16 cellular contexts compared by ENCODE assay signal in genomic region chr4:111323496-111323895, GRCh38.
DNase-seq lines count a peak whose midpoint lies in the region; FAIRE-seq and TF ChIP-seq lines count a peak whose summit lies in the region.
"Had no signal": no experiment of that assay in that cellular context is flagged by ENCODE, and none has a peak within 500 bp of the region (broad histone marks: within the 10 kb centered on the region; RNA-seq: fewer than 3 reads in every experiment).

No MANE protein-coding gene starts in this region.

- H3K27ac Mint-ChIP-seq in MCF 10A (ENCODE audit: low read depth, unreplicated experiment): no peak overlapping the region
- peak overlapping the region; percentile 94 for H3K27ac Mint-ChIP-seq in astrocyte (ENCODE audit: unreplicated experiment)
- no peak overlapping the region for H3K27ac Mint-ChIP-seq in type B pancreatic cell
- H3K27ac Mint-ChIP-seq in activated CD4-positive, alpha-beta memory T cell treated with anti-CD3 and anti-CD28 coated beads for 36 hours: no peak overlapping the region
- H3K27ac Mint-ChIP-seq: neural progenitor cell had no signal

- H3K9me3 ChIP-seq in breast epithelium (no peaks in the 10 kb centered on the region), astrocyte (ENCODE audit: insufficient read depth, low read depth, low read length) (no peaks in the 10 kb centered on the region)

- H3K4me1 ChIP-seq in breast epithelium (no peaks in the 10 kb centered on the region), astrocyte (ENCODE audit: insufficient read depth, low read length) (no peaks in the 10 kb centered on the region)
- H3K4me1 ChIP-seq: neural progenitor cell had no signal

- H3K27me3 ChIP-seq in breast epithelium (no peaks in the 10 kb centered on the region), astrocyte (ENCODE audit: insufficient read depth, low read length) (no peaks in the 10 kb centered on the region)
- H3K27me3 ChIP-seq: neural progenitor cell had no signal

- FAIRE-seq in astrocyte (lab: Jason Lieb, UNC) (peak; percentile 98), urothelium cell line (lab: Jason Lieb, UNC) (no peak)

- peak; percentile 14 for DNase-seq in MCF 10A (ENCODE audit: unreplicated experiment)
- no peak for DNase-seq in breast epithelium (ENCODE audit: low spot score in 2 of 2)
- peak; percentile 80 for DNase-seq in astrocyte (ENCODE audit: low read depth)
- DNase-seq in glomerular visceral epithelial cell (ENCODE audit: extremely low spot score): peak; percentile 66
- DNase-seq in urothelium cell line (ENCODE audit: low spot score): peak; percentile 36
- no peak for DNase-seq in type B pancreatic cell (ENCODE audit: extremely low spot score, unreplicated experiment)
- no peak for DNase-seq in activated CD4-positive, alpha-beta memory T cell treated with anti-CD3 and anti-CD28 coated beads for 36 hours
- no peak for DNase-seq in cardiac septum (ENCODE audit: low spot score)
- DNase-seq: activated CD4-positive, alpha-beta T cell treated with anti-CD3 and anti-CD28 coated beads, Interleukin-2, amount 50 U/mL, for 1 hour; hippocampal formation; NCI-H1417 treated with DMSO at 0.1 percent for 48 hours; NCI-H446; T-helper 2 cell had no signal

- H3K4me1 Mint-ChIP-seq in MCF 10A (ENCODE audit: insufficient read depth, unreplicated experiment): peaks cover 7% of the 10 kb centered on the region
- H3K4me1 Mint-ChIP-seq in astrocyte (ENCODE audit: low read depth, unreplicated experiment): peaks cover 24% of the 10 kb centered on the region
- no peaks in the 10 kb centered on the region for H3K4me1 Mint-ChIP-seq in type B pancreatic cell (ENCODE audit: unreplicated experiment)
- no peaks in the 10 kb centered on the region for H3K4me1 Mint-ChIP-seq in activated CD4-positive, alpha-beta memory T cell treated with anti-CD3 and anti-CD28 coated beads for 36 hours (ENCODE audit: low read depth)
- H3K4me1 Mint-ChIP-seq: IgD-negative memory B cell had no signal

- BruUV-seq in MCF 10A (replicated peaks; lab: Mats Ljungman, UMichigan): no TSS peak

- intact Hi-C loops in MCF 10A (cut with micrococcal nuclease): no loop called here
- intact Hi-C loops in breast epithelium (cut with DNase I; ENCODE audit: low total_unique reads): no loop called here
- intact Hi-C loops in activated CD4-positive, alpha-beta memory T cell treated with anti-CD3 and anti-CD28 coated beads for 36 hours (cut with micrococcal nuclease): no loop called here
- intact Hi-C loops in cardiac septum (cut with DNase I): no loop called here

- H2AFZ ChIP-seq in astrocyte (ENCODE audit: low read depth, low read length): no peak overlapping the region
- H2AFZ ChIP-seq: neural progenitor cell had no signal

- no peak overlapping the region for H3K4me3 Mint-ChIP-seq in MCF 10A (ENCODE audit: unreplicated experiment)
- no peak overlapping the region for H3K4me3 Mint-ChIP-seq in astrocyte (ENCODE audit: unreplicated experiment)
- H3K4me3 Mint-ChIP-seq in type B pancreatic cell: no peak overlapping the region
- no peak overlapping the region for H3K4me3 Mint-ChIP-seq in activated CD4-positive, alpha-beta memory T cell treated with anti-CD3 and anti-CD28 coated beads for 36 hours
- H3K4me3 Mint-ChIP-seq: IgD-negative memory B cell, neural progenitor cell had no signal

- TF ChIP-seq POLR2A in breast epithelium (IDR thresholded peaks at IDR 0.05): no peak

- H3K4me3 ChIP-seq in breast epithelium: no peak overlapping the region
- H3K4me3 ChIP-seq in astrocyte (ENCODE audit: insufficient read depth, low read depth, low read length): peak overlapping the region; percentile 6
- H3K4me3 ChIP-seq: neural progenitor cell had no signal

- H3K27ac ChIP-seq in breast epithelium: no peak overlapping the region
- peak overlapping the region; percentile 43 for H3K27ac ChIP-seq in astrocyte (ENCODE audit: low read depth, low read length)
- H3K27ac ChIP-seq: 22Rv1, neural progenitor cell had no signal

- POLR2A ChIA-PET in MCF 10A (lab: Yijun Ruan, JAX): interaction anchor here (0.6 kb wide), 1 partner anchor 63 kb away, joined by 6 read pairs; no protein-coding TSS in a partner anchor
- POLR2A ChIA-PET in activated CD4-positive, alpha-beta memory T cell treated with anti-CD3 and anti-CD28 coated beads for 36 hours (lab: Charles Lee): no interaction called here

- CTCF ChIA-PET in MCF 10A (lab: Yijun Ruan, JAX): interaction anchor here (0.6 kb wide), 1 partner anchor 31 kb away, joined by 3 read pairs; no protein-coding TSS in a partner anchor
- CTCF ChIA-PET in activated CD4-positive, alpha-beta memory T cell treated with anti-CD3 and anti-CD28 coated beads for 36 hours (lab: Charles Lee): no interaction called here

- H3K9me3 Mint-ChIP-seq in MCF 10A (ENCODE audit: unreplicated experiment) (no peaks in the 10 kb centered on the region), astrocyte (ENCODE audit: unreplicated experiment) (no peaks in the 10 kb centered on the region), type B pancreatic cell (no peaks in the 10 kb centered on the region)
- H3K9me3 Mint-ChIP-seq in activated CD4-positive, alpha-beta memory T cell treated with anti-CD3 and anti-CD28 coated beads for 36 hours: no peaks in the 10 kb centered on the region
- H3K9me3 Mint-ChIP-seq: neural progenitor cell had no signal

- H3K79me2 ChIP-seq in astrocyte (ENCODE audit: insufficient read depth, low read length): no peaks in the 10 kb centered on the region

- peak overlapping the region; percentile 69 for H3K4me2 ChIP-seq in astrocyte (ENCODE audit: low read length)
- H3K4me2 ChIP-seq: neural progenitor cell had no signal

- no peak for TF ChIP-seq CTCF in MCF 10A (IDR thresholded peaks at IDR 0.05; ENCODE audit: unreplicated experiment)
- no peak for TF ChIP-seq CTCF in breast epithelium (IDR thresholded peaks at IDR 0.05)
- no peak for TF ChIP-seq CTCF in astrocyte (IDR thresholded peaks at IDR 0.05; ENCODE audit: insufficient read depth, low read depth, low read length)
- TF ChIP-seq CTCF in type B pancreatic cell (conservative IDR thresholded peaks at IDR 0.05): no peak

- H3K36me3 Mint-ChIP-seq in MCF 10A (ENCODE audit: insufficient read depth, unreplicated experiment) (no peaks in the 10 kb centered on the region), astrocyte (ENCODE audit: low read depth, unreplicated experiment) (no peaks in the 10 kb centered on the region), type B pancreatic cell (no peaks in the 10 kb centered on the region)
- H3K36me3 Mint-ChIP-seq in activated CD4-positive, alpha-beta memory T cell treated with anti-CD3 and anti-CD28 coated beads for 36 hours: no peaks in the 10 kb centered on the region
- H3K36me3 Mint-ChIP-seq: IgD-negative memory B cell, neural progenitor cell had no signal

- H3K36me3 ChIP-seq in breast epithelium: no peaks in the 10 kb centered on the region
- H3K36me3 ChIP-seq in astrocyte (ENCODE audit: insufficient read depth, low read length): no peaks in the 10 kb centered on the region
- H3K36me3 ChIP-seq: neural progenitor cell had no signal

- H3K27me3 Mint-ChIP-seq in MCF 10A (ENCODE audit: insufficient read depth, unreplicated experiment) (no peaks in the 10 kb centered on the region), astrocyte (ENCODE audit: low read depth, unreplicated experiment) (no peaks in the 10 kb centered on the region), type B pancreatic cell (no peaks in the 10 kb centered on the region)
- no peaks in the 10 kb centered on the region for H3K27me3 Mint-ChIP-seq in activated CD4-positive, alpha-beta memory T cell treated with anti-CD3 and anti-CD28 coated beads for 36 hours
- H3K27me3 Mint-ChIP-seq: IgD-negative memory B cell had no signal

- no peak overlapping the region for H3K9ac ChIP-seq in astrocyte (ENCODE audit: low read length)
- H3K9ac ChIP-seq: neural progenitor cell had no signal

- no peaks in the 10 kb centered on the region for H4K20me1 ChIP-seq in astrocyte (ENCODE audit: insufficient read depth, low read length)

Comparison
In these comparisons a context has a peak if more than half of its experiments do, and no peak if none do; other contexts are left out.
1. DNase-seq: peak in MCF 10A (single experiment), astrocyte (single experiment), glomerular visceral epithelial cell (single experiment) and urothelium cell line (single experiment); none in breast epithelium (0 of 2), type B pancreatic cell (single experiment), activated CD4-positive, alpha-beta memory T cell treated with anti-CD3 and anti-CD28 coated beads for 36 hours (single experiment) and cardiac septum (single experiment).